ENCODE assay signal across 13 cellular contexts in the genomic region with DNA sequence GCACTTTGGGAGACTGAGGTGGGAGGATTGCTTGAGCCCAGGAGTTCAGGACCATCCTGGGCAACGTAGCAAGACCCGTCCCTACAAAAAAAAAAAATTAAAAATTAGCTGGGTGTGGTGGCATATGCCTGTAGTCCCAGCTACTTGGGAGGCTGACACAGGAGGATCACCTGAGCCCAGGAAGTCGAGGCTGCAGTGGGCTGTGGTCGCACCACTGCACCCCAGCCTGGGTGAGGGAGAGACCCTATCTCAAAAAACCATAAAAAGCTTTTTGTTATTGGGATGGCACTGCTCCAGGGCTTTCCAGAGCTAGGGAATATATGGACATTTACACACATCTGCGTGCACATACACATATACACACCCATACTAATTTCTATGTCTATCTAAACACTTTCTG. TPM values are rescaled to one million over a fixed set of nuclear protein-coding genes. Genes with fewer than 3 reads are reported as not detected.
DNase-seq lines count a peak whose midpoint lies in the region; ATAC-seq and TF ChIP-seq lines count a peak whose summit lies in the region.
"Had no signal": no experiment of that assay in that cellular context is flagged by ENCODE, and none has a peak within 500 bp of the region (broad histone marks: within the 10 kb centered on the region; RNA-seq: fewer than 3 reads in every experiment).

No MANE protein-coding gene starts in this region.

- no peaks in the 10 kb centered on the region for H3K9me2 ChIP-seq in GM23248 (ENCODE audit: insufficient read depth)

- TF ChIP-seq CTCF in gastroesophageal sphincter (IDR thresholded peaks at IDR 0.05) (no peak), stomach (IDR thresholded peaks at IDR 0.05) (no peak)

- peaks cover 29% of the 10 kb centered on the region for H3K79me2 ChIP-seq in GM23248 (ENCODE audit: insufficient read depth)

- H3K9me3 ChIP-seq in GM23248 (ENCODE audit: low read depth) (no peaks in the 10 kb centered on the region), T-helper 17 cell (ENCODE audit: control insufficient read depth, low read length, poor library complexity, severe bottlenecking) (no peaks in the 10 kb centered on the region), gastroesophageal sphincter (no peaks in the 10 kb centered on the region), stomach (no peaks in the 10 kb centered on the region)
- H3K9me3 ChIP-seq: right atrium auricular region had no signal

- TF ChIP-seq POLR2A in gastroesophageal sphincter (IDR thresholded peaks at IDR 0.05): no peak
- TF ChIP-seq POLR2A in stomach (IDR thresholded peaks at IDR 0.05): no peak

- peaks cover 23% of the 10 kb centered on the region for H3K4me1 Mint-ChIP-seq in T-helper 17 cell

- no peak for DNase-seq in GM23248
- DNase-seq in T-helper 17 cell: no peak
- no peak for DNase-seq in stomach
- no peak for DNase-seq in NOMO-1 treated with DMSO at 0.1 percent for 48 hours (lab: John Stamatoyannopoulos, UW; ENCODE audit: unreplicated experiment)
- DNase-seq: activated CD4-positive, alpha-beta memory T cell treated with anti-CD3 and anti-CD28 coated beads, Interleukin-2, amount 10 ng/mL, durations not matched to agents 7 days and 5 days; immature natural killer cell had no signal

- H3F3A ChIP-seq in GM23248 (ENCODE audit: insufficient read depth): peaks cover 33% of the 10 kb centered on the region

- ATAC-seq in T-helper 17 cell (no peak), gastroesophageal sphincter (no peak), GM21723 (IDR thresholded peaks at IDR 0.05; ENCODE audit: unreplicated experiment) (no peak), GM18520 (IDR thresholded peaks at IDR 0.05; ENCODE audit: unreplicated experiment) (no peak)

- no peaks in the 10 kb centered on the region for H3K27me3 ChIP-seq in GM23248 (replicated peaks; ENCODE audit: insufficient read depth)
- no peaks in the 10 kb centered on the region for H3K27me3 ChIP-seq in gastroesophageal sphincter
- H3K27me3 ChIP-seq in stomach: no peaks in the 10 kb centered on the region
- H3K27me3 ChIP-seq: right atrium auricular region had no signal

- in situ Hi-C loops in GM23248 (cut with MboI): no loop called here

- H3K36me3 Mint-ChIP-seq in T-helper 17 cell (ENCODE audit: low read depth): no peaks in the 10 kb centered on the region

- peak overlapping the region; percentile 47 for H3K27ac Mint-ChIP-seq in T-helper 17 cell
- H3K27ac Mint-ChIP-seq: activated CD4-positive, alpha-beta memory T cell treated with anti-CD3 and anti-CD28 coated beads, Interleukin-2, amount 10 ng/mL, durations not matched to agents 7 days and 5 days had no signal

- peak overlapping the region; percentile 33; the same call in 1 of the 2 replicates for H3K9ac ChIP-seq in GM23248

- no peaks in the 10 kb centered on the region for H3K36me3 ChIP-seq in GM23248 (ENCODE audit: low read depth)
- H3K36me3 ChIP-seq in gastroesophageal sphincter: no peaks in the 10 kb centered on the region
- no peaks in the 10 kb centered on the region for H3K36me3 ChIP-seq in stomach
- H3K36me3 ChIP-seq: right atrium auricular region had no signal

- no peaks in the 10 kb centered on the region for H4K20me1 ChIP-seq in GM23248 (ENCODE audit: insufficient read depth)

- H3K4me3 ChIP-seq in GM23248: no peak overlapping the region
- no peak overlapping the region for H3K4me3 ChIP-seq in gastroesophageal sphincter
- no peak overlapping the region for H3K4me3 ChIP-seq in stomach
- H3K4me3 ChIP-seq: right atrium auricular region had no signal

- peak overlapping the region; percentile 49 for H3K4me2 ChIP-seq in GM23248 (ENCODE audit: unreplicated experiment)

- no peak for TF ChIP-seq EP300 in gastroesophageal sphincter (IDR thresholded peaks at IDR 0.05)
- TF ChIP-seq EP300 in stomach (IDR thresholded peaks at IDR 0.05): no peak

- H3K27ac ChIP-seq in GM23248 (no peak overlapping the region), gastroesophageal sphincter (peak overlapping the region in 3 of 4 donors; percentile 29 to 69 (median 58)), stomach (peak overlapping the region in 4 of 5 donors; percentile 61 to 74 (median 66))

- intact Hi-C loops in stomach (cut with DNase I; ENCODE audit: low total_unique reads): loop anchor here (10.0 kb wide), 1 partner anchor 266 kb away; the partner anchor contains the start of gene FUS

- no peaks in the 10 kb centered on the region for H3K27me3 Mint-ChIP-seq in T-helper 17 cell
- H3K27me3 Mint-ChIP-seq: activated CD4-positive, alpha-beta memory T cell treated with anti-CD3 and anti-CD28 coated beads, Interleukin-2, amount 10 ng/mL, durations not matched to agents 7 days and 5 days had no signal

- H3K4me1 ChIP-seq in GM23248 (ENCODE audit: insufficient read depth) (peaks cover 40% of the 10 kb centered on the region), gastroesophageal sphincter (peaks cover 0 to 53% (median 39%) of the 10 kb centered on the region in 3 donors), stomach (peaks cover 39 to 51% (median 47%) of the 10 kb centered on the region in 4 donors)

- 0 out of 2 replicates have a peak overlapping the region, but pooled peaks have one; percentile 3 for H2AFZ ChIP-seq in GM23248

- no peak overlapping the region for H3K4me3 Mint-ChIP-seq in T-helper 17 cell
- H3K4me3 Mint-ChIP-seq: activated CD4-positive, alpha-beta memory T cell treated with anti-CD3 and anti-CD28 coated beads, Interleukin-2, amount 10 ng/mL, durations not matched to agents 7 days and 5 days; immature natural killer cell had no signal

- WGBS in GM23248 (ENCODE audit: low coverage in 1 of 2, low lambda C conversion rate in 2 of 2, missing lambda C conversion rate in 2 of 2), 2 experiments: 77 to 84% methylated on average over 5 of the region's 5 CpGs
- WGBS in gastroesophageal sphincter (ENCODE audit: low coverage in 1 of 2), 2 donors: 75 to 89% methylated on average over 3 of the region's 5 CpGs
- WGBS in stomach, 5 donors: 72 to 81% (median 77%) methylated on average over 5 of the region's 5 CpGs

RNA-seq across cellular contexts. Expression of gene ARMC5, which starts 8.1 kb away (rescaled TPM):
- 11.2 and 14.3 TPM in 2 replicates for total RNA-seq in GM23248 (2014; rRNA removed; shearing (Covaris generic))
- polyA plus RNA-seq in GM23248 (2016; fragmentation: Nextera tagmentation; extraction: Ambion mirVana) (5.0 and 7.0 TPM in 2 replicates), stomach (10 to 100 TPM in 2 of 3 donors, 1 to 10 TPM in 1; 6.7 to 13.0 (median 11.3) TPM)
- total RNA-seq in T-helper 17 cell (10 to 100 TPM; 15.8 to 21.9 TPM), gastroesophageal sphincter (10 to 100 TPM in 1 of 4 donors, 1 to 10 TPM in 3; 4.7 to 14.2 (median 8.7) TPM), stomach (10 to 100 TPM in 2 of 5 donors, 1 to 10 TPM in 2, not detected in 1; 2.6 to 29.8 (median 15.1) TPM)

RNA-seq across cellular contexts. Expression of gene ZNF843, which starts 8.6 kb away (rescaled TPM):
- 0.22 and 0.38 TPM in 2 replicates for total RNA-seq in GM23248 (2014; rRNA removed; shearing (Covaris generic))
- polyA plus RNA-seq in GM23248 (2016; fragmentation: Nextera tagmentation; extraction: Ambion mirVana) (0.39 and 0.41 TPM in 2 replicates), stomach (under 1 TPM; 0.15 to 0.37 (median 0.31) TPM)
- total RNA-seq in T-helper 17 cell (under 1 TPM; 0.10 to 0.23 TPM), gastroesophageal sphincter (1 to 10 TPM in 3 of 4 donors, under 1 TPM in 1; 0.62 to 1.6 (median 1.3) TPM), stomach (under 1 TPM in 2 of 5 donors, not detected in 3; 0.18 to 0.45 TPM)

RNA-seq across cellular contexts. Expression of gene TGFB1I1, which starts 20.8 kb away (rescaled TPM):
- total RNA-seq in GM23248 (2014; rRNA removed; shearing (Covaris generic)): 71.8 and 88.5 TPM in 2 replicates
- 174 and 177 TPM in 2 replicates for polyA plus RNA-seq in GM23248 (2016; fragmentation: Nextera tagmentation; extraction: Ambion mirVana)
- total RNA-seq in T-helper 17 cell: 1 to 10 TPM in 1 of 2 donors, under 1 TPM in 1; 0.35 to 5.6 TPM
- 100 to 1,000 TPM; 157 to 438 (median 211) TPM for total RNA-seq in gastroesophageal sphincter
- 10 to 100 TPM; 36.0 to 84.0 (median 63.1) TPM for total RNA-seq in stomach
- polyA plus RNA-seq in stomach: 10 to 100 TPM; 44.8 to 49.3 (median 49.1) TPM

RNA-seq across cellular contexts. Expression of gene COX6A2, which starts 23.0 kb away (rescaled TPM):
- total RNA-seq in GM23248 (2014; rRNA removed; shearing (Covaris generic)): not detected in 2 replicates
- polyA plus RNA-seq in GM23248 (2016; fragmentation: Nextera tagmentation; extraction: Ambion mirVana): not detected in 2 replicates
- total RNA-seq in T-helper 17 cell: not detected
- not detected for total RNA-seq in gastroesophageal sphincter
- total RNA-seq in stomach: not detected
- polyA plus RNA-seq in stomach: 1 to 10 TPM in 2 of 3 donors, not detected in 1; 1.4 to 8.2 TPM
- total RNA-seq: activated CD4-positive, alpha-beta memory T cell treated with anti-CD3 and anti-CD28 coated beads, Interleukin-2, amount 10 ng/mL, durations not matched to agents 7 days and 5 days; dermis blood vessel endothelial cell; lung microvascular endothelial cell had no signal
- polyA plus RNA-seq: neural cell had no signal

RNA-seq across cellular contexts. Expression of gene SLC5A2, which starts 31.7 kb away (rescaled TPM):
- not detected in 2 replicates for total RNA-seq in GM23248 (2014; rRNA removed; shearing (Covaris generic))
- 4.7 and 4.8 TPM in 2 replicates for polyA plus RNA-seq in GM23248 (2016; fragmentation: Nextera tagmentation; extraction: Ambion mirVana)
- 1 to 10 TPM; 1.3 to 2.8 TPM for total RNA-seq in T-helper 17 cell
- not detected for total RNA-seq in gastroesophageal sphincter
- not detected for total RNA-seq in stomach
- polyA plus RNA-seq in stomach: 1 to 10 TPM in 1 of 3 donors, under 1 TPM in 2; 0.62 to 1.8 (median 0.76) TPM
- total RNA-seq: dermis blood vessel endothelial cell, lung microvascular endothelial cell, right atrium auricular region had no signal
- polyA plus RNA-seq: neural cell had no signal

Comparison
In these comparisons a context has a peak if more than half of its experiments do, and no peak if none do; other contexts are left out.
1. RNA of gene TGFB1I1, which starts 20.8 kb away (total RNA-seq): 157 to 438 TPM in gastroesophageal sphincter, 71.8 to 88.5 TPM in GM23248 and 36.0 to 84.0 TPM in stomach; 0.35 to 5.6 TPM in T-helper 17 cell; every median in the first group is over 4 times any median in the second.